Comparison of ENCODE assay signal across 11 cellular contexts in genomic region chr11:49213161-49213560, GRCh38. TPM values are rescaled to one million over a fixed set of nuclear protein-coding genes. Genes with fewer than 3 reads are reported as not detected.
A peak's percentile ranks its signal among the peaks of the same experiment; 100 is the strongest.
DNase-seq lines count a peak whose midpoint lies in the region.
"Not testable (repeated sequence)": the region's sequence is repeated elsewhere in the genome, so short reads cannot be mapped to it uniquely, and the experiment has no call there.
"Had no signal": no experiment of that assay in that cellular context is flagged by ENCODE, and none has a peak within 500 bp of the region (broad histone marks: within the 10 kb centered on the region; RNA-seq: fewer than 3 reads in every experiment).

No MANE protein-coding gene starts in this region.

- H3K27ac ChIP-seq in cingulate gyrus (ENCODE audit: low read depth, low read length): peak overlapping the region; percentile 85
- peak overlapping the region; percentile 89 for H3K27ac ChIP-seq in temporal lobe (ENCODE audit: low read depth, low read length)

- intact Hi-C loops in head of caudate nucleus (cut with DNase I): not testable (repeated sequence)

- DNase-seq in SK-MEL-5 (ENCODE audit: low read depth, low spot score) (peak; percentile 26), head of caudate nucleus (peak in 30 of 42 donors; percentile 13 to 74 (median 53)), medulla oblongata (ENCODE audit: extremely low spot score) (peak; percentile 77), putamen (ENCODE audit: low spot score) (peak; percentile 79)

- in situ Hi-C loops in SK-MEL-5 (cut with HindIII; ENCODE audit: low pct_unique_long_range_greater_than_20kb, low sequenced_read_pairs): not testable (repeated sequence)

RNA-seq across cellular contexts. Expression of gene FOLH1, which starts 4.8 kb away (rescaled TPM):
- 7.0 and 7.4 TPM in 2 replicates for total RNA-seq in SK-MEL-5 (2014; rRNA removed; shearing (Covaris generic))
- polyA plus RNA-seq in SK-MEL-5 (2015; cell fraction: cytosol; rRNA removed): 11.3 and 13.7 TPM in 2 replicates
- 5.5 and 7.7 TPM in 2 replicates for polyA plus RNA-seq in SK-MEL-5 (2015; cell fraction: nucleus; rRNA removed)
- total RNA-seq in temporal lobe: 1.7 TPM
- total RNA-seq: CD4-positive, alpha-beta memory T cell; Daoy; G401; H9 had no signal
- polyA plus RNA-seq: BJ; CD4-positive, alpha-beta memory T cell had no signal

Comparison
In these comparisons a context has a peak if more than half of its experiments do, and no peak if none do; other contexts are left out.
1. Peak in every context shown above with its lines: DNase-seq and H3K27ac ChIP-seq.
2. DNase-seq: peak in every context shown above with its lines; median percentile 79 in putamen; 77 in medulla oblongata; 53 in head of caudate nucleus; 26 in SK-MEL-5.